17 cellular contexts compared by ENCODE assay signal in genomic region chr1:218656301-218657037, GRCh38.
DNase-seq lines count a peak whose midpoint lies in the region; FAIRE-seq and TF ChIP-seq lines count a peak whose summit lies in the region.
"Had no signal": no experiment of that assay in that cellular context is flagged by ENCODE, and none has a peak within 500 bp of the region (broad histone marks: within the 10 kb centered on the region; RNA-seq: fewer than 3 reads in every experiment).

No MANE protein-coding gene starts in this region.

- intact Hi-C loops in dorsolateral prefrontal cortex (cut with DNase I): no loop called here

- peak overlapping the region; percentile 28; the same call in 1 of the 2 replicates for H3K27ac ChIP-seq in C4-2B
- H3K27ac ChIP-seq in brain microvascular endothelial cell: no peak overlapping the region
- no peak overlapping the region for H3K27ac ChIP-seq in neuronal stem cell (replicated peaks; ENCODE audit: low read length)
- no peak overlapping the region for H3K27ac ChIP-seq in dorsolateral prefrontal cortex

- H3K4me3 ChIP-seq in brain microvascular endothelial cell (ENCODE audit: low read depth, low read length): no peak overlapping the region
- no peak overlapping the region for H3K4me3 ChIP-seq in neuronal stem cell (ENCODE audit: low read length in 2 of 2)
- H3K4me3 ChIP-seq in dorsolateral prefrontal cortex: no peak overlapping the region

- DNase-seq in HTR-8/SVneo (ENCODE audit: insufficient read length, low spot score): no peak
- DNase-seq in brain microvascular endothelial cell: peak; percentile 53
- DNase-seq in neuronal stem cell (ENCODE audit: low spot score): no peak
- no peak for DNase-seq in dorsolateral prefrontal cortex
- no peak for DNase-seq in superior temporal gyrus (ENCODE audit: extremely low spot score)
- no peak for DNase-seq in NOMO-1 (lab: John Stamatoyannopoulos, UW; ENCODE audit: unreplicated experiment in 2 of 2)
- no peak for DNase-seq in COR-L47 (lab: John Stamatoyannopoulos, UW)
- DNase-seq: kidney glomerular epithelial cell; midbrain; NCI-H1048; NCI-H2081 treated with DMSO at 0.1 percent for 48 hours; NCI-H524 treated with DMSO at 0.1 percent for 48 hours; right cardiac atrium; SK-N-SH; stimulated activated naive CD8-positive, alpha-beta T cell treated with anti-CD3 and anti-CD28 coated beads, Interleukin-15, amount 100 ng/mL, for 72 hours had no signal

- FAIRE-seq in HTR-8/SVneo (lab: Jason Lieb, UNC): peak; percentile 55
- FAIRE-seq: GM12892 had no signal

- H3K27me3 ChIP-seq in brain microvascular endothelial cell (replicated peaks) (no peaks in the 10 kb centered on the region), neuronal stem cell (ENCODE audit: control insufficient read depth in 3 of 3, insufficient read depth in 3 of 3, low read depth in 1 of 3, low read length in 3 of 3) (no peaks in the 10 kb centered on the region), dorsolateral prefrontal cortex (peaks cover 0 to 8% (median 0%) of the 10 kb centered on the region in 45 donors)

- in situ Hi-C loops in brain microvascular endothelial cell (cut with HindIII; ENCODE audit: low pct_ligation_motif_present, low sequenced_read_pairs): no loop called here

- H4K91ac ChIP-seq in neuronal stem cell (ENCODE audit: low read depth, low read length, poor library complexity): no peak overlapping the region

- H3K4ac ChIP-seq in neuronal stem cell (ENCODE audit: low read length): no peak overlapping the region

- no peak overlapping the region for H3K9ac ChIP-seq in neuronal stem cell (ENCODE audit: low read depth, low read length, poor library complexity)
- H3K9ac ChIP-seq: SK-N-SH had no signal

- H2BK120ac ChIP-seq in neuronal stem cell (ENCODE audit: low read depth, low read length): no peak overlapping the region

- TF ChIP-seq CTCF in C4-2B (conservative IDR thresholded peaks at IDR 0.05) (no peak), brain microvascular endothelial cell (IDR thresholded peaks at IDR 0.05; ENCODE audit: low read depth, low read length, missing control alignments) (no peak), dorsolateral prefrontal cortex (IDR thresholded peaks at IDR 0.05 in 54 of 56, conservative IDR thresholded peaks at IDR 0.05 in 2 of 56; ENCODE audit: low read depth in 1 of 56, partially characterized antibody in 56 of 56) (no peak)

- no peak overlapping the region for H2BK5ac ChIP-seq in neuronal stem cell (ENCODE audit: low read length)

- H3K9me3 ChIP-seq in neuronal stem cell (replicated peaks in 1 of 2; ENCODE audit: control insufficient read depth in 2 of 2, insufficient read depth in 1 of 2, low read depth in 1 of 2, low read length in 2 of 2): no peaks in the 10 kb centered on the region
- H3K9me3 ChIP-seq: SK-N-SH had no signal

- H4K8ac ChIP-seq in neuronal stem cell (ENCODE audit: low read depth, low read length): no peak overlapping the region

- H3K36me3 ChIP-seq in brain microvascular endothelial cell (replicated peaks) (no peaks in the 10 kb centered on the region), neuronal stem cell (replicated peaks in 1 of 2; ENCODE audit: control insufficient read depth in 2 of 2, insufficient read depth in 2 of 2, low read length in 2 of 2) (no peaks in the 10 kb centered on the region)

- no peak overlapping the region for H3K18ac ChIP-seq in neuronal stem cell (ENCODE audit: low read length)

- H3K23ac ChIP-seq in neuronal stem cell (ENCODE audit: low read depth, low read length, poor library complexity): no peak overlapping the region

- H2BK15ac ChIP-seq in neuronal stem cell (ENCODE audit: low read length): no peak overlapping the region

- H3K79me1 ChIP-seq in neuronal stem cell (ENCODE audit: low read depth, low read length): no peaks in the 10 kb centered on the region

- no peak overlapping the region for H3K14ac ChIP-seq in neuronal stem cell (ENCODE audit: low read length)

- H2BK12ac ChIP-seq in neuronal stem cell (ENCODE audit: low read length): no peak overlapping the region

- H3K4me1 ChIP-seq in neuronal stem cell (ENCODE audit: control insufficient read depth in 2 of 2, insufficient read depth in 1 of 2, low read depth in 1 of 2, low read length in 2 of 2): peaks cover 3 to 8% of the 10 kb centered on the region in 2 donors

- WGBS in neuronal stem cell (ENCODE audit: extremely low coverage in 2 of 2, insufficient read length in 2 of 2, insufficient replicate concordance in 1 of 2), 2 donors: no CpG with 5 or more reads among the region's 3 CpGs

- peak overlapping the region; percentile 43 for H2AFZ ChIP-seq in neuronal stem cell (ENCODE audit: low read length)

- H3K4me2 ChIP-seq in neuronal stem cell (ENCODE audit: insufficient read depth, low read length, poor library complexity, severe bottlenecking): no peak overlapping the region
- H3K4me2 ChIP-seq: SK-N-SH had no signal

- no peak overlapping the region for H2AK5ac ChIP-seq in neuronal stem cell (ENCODE audit: low read depth, low read length)
